Comparison of ENCODE assay signal across 7 cellular contexts in the genomic region with DNA sequence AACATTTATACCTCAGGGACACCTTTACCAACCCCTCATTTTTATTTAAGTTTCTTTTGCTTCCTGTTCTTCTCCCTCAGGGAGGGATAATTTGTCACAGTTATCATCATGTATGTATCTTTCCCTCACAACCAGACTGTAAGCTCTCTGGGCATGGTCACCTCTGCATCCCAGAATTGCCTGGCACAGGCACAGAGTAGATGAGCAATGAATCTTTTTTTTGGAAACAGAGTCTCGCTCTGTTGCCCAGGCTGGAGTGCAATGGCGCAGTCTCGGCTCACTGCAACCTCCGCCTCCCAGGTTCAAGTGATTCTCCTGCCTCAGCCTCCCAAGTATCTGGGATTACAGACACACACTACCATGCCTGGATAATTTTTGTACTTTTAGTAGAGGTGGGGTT. TPM values are rescaled to one million over a fixed set of nuclear protein-coding genes. Genes with fewer than 3 reads are reported as not detected.
DNase-seq lines count a peak whose midpoint lies in the region; ATAC-seq and TF ChIP-seq lines count a peak whose summit lies in the region.
"Not testable (repeated sequence)": the region's sequence is repeated elsewhere in the genome, so short reads cannot be mapped to it uniquely, and the experiment has no call there.

No MANE protein-coding gene starts in this region.

- not testable (repeated sequence) for H3K9me3 Mint-ChIP-seq in CD4-positive, alpha-beta T cell; activated CD4-positive, alpha-beta T cell treated with anti-CD3 and anti-CD28 coated beads, Interleukin-2, amount 10 ng/mL, durations not matched to agents 7 days and 5 days; activated naive CD4-positive, alpha-beta T cell treated with anti-CD3 and anti-CD28 coated beads, Interleukin-2, amount 50 U/mL, for 72 hours; glutamatergic neuron (ENCODE audit: unreplicated experiment); stimulated activated memory B cell treated with anti-CD40 and anti-IgM and Interleukin-4, amounts not matched to agents 10 μg/mL and 1 μg/mL and 100 μg/mL, for 72 hours

- not testable (repeated sequence) for H3K4me3 ChIP-seq in dorsolateral prefrontal cortex

- H3K4me3 Mint-ChIP-seq in CD4-positive, alpha-beta T cell; activated CD4-positive, alpha-beta T cell treated with anti-CD3 and anti-CD28 coated beads, Interleukin-2, amount 10 ng/mL, durations not matched to agents 7 days and 5 days; glutamatergic neuron (ENCODE audit: unreplicated experiment); stimulated activated memory B cell treated with anti-CD40 and anti-IgM and Interleukin-4, amounts not matched to agents 10 μg/mL and 1 μg/mL and 100 μg/mL, for 72 hours: not testable (repeated sequence)

- not testable (repeated sequence) for ATAC-seq in CD4-positive, alpha-beta T cell (ENCODE audit: poor library complexity); activated naive CD4-positive, alpha-beta T cell treated with anti-CD3 and anti-CD28 coated beads, Interleukin-2, amount 50 U/mL, for 72 hours; stimulated activated memory B cell treated with anti-CD40 and anti-IgM and Interleukin-4, amounts not matched to agents 10 μg/mL and 1 μg/mL and 100 μg/mL, for 72 hours

- peaks cover 93% of the 10 kb centered on the region for H3K36me3 Mint-ChIP-seq in CD4-positive, alpha-beta T cell (ENCODE audit: low read depth)
- H3K36me3 Mint-ChIP-seq in activated CD4-positive, alpha-beta T cell treated with anti-CD3 and anti-CD28 coated beads, Interleukin-2, amount 10 ng/mL, durations not matched to agents 7 days and 5 days (ENCODE audit: low read depth): peaks cover 45% of the 10 kb centered on the region
- H3K36me3 Mint-ChIP-seq in activated naive CD4-positive, alpha-beta T cell treated with anti-CD3 and anti-CD28 coated beads, Interleukin-2, amount 50 U/mL, for 72 hours: not testable (repeated sequence)
- H3K36me3 Mint-ChIP-seq in glutamatergic neuron (ENCODE audit: unreplicated experiment): peaks cover 10% of the 10 kb centered on the region
- peaks cover 74% of the 10 kb centered on the region for H3K36me3 Mint-ChIP-seq in stimulated activated memory B cell treated with anti-CD40 and anti-IgM and Interleukin-4, amounts not matched to agents 10 μg/mL and 1 μg/mL and 100 μg/mL, for 72 hours

- TF ChIP-seq CTCF in CD4-positive, alpha-beta T cell (IDR thresholded peaks at IDR 0.05); dorsolateral prefrontal cortex (IDR thresholded peaks at IDR 0.05 in 54 of 56, conservative IDR thresholded peaks at IDR 0.05 in 2 of 56; ENCODE audit: low read depth in 1 of 56, partially characterized antibody in 56 of 56); glutamatergic neuron (IDR thresholded peaks at IDR 0.05; ENCODE audit: partially characterized antibody, unreplicated experiment): not testable (repeated sequence)

- CTCF ChIA-PET in CD4-positive, alpha-beta T cell (lab: Charles Lee): interaction anchor here (1.7 kb wide), 1 partner anchor 37 kb away, joined by 4 read pairs; the partner anchor contains the start of gene SAMD4B
- CTCF ChIA-PET in activated CD4-positive, alpha-beta T cell treated with anti-CD3 and anti-CD28 coated beads, Interleukin-2, amount 10 ng/mL, durations not matched to agents 7 days and 5 days (lab: Charles Lee): not testable (repeated sequence)

- DNase-seq in CD4-positive, alpha-beta T cell; activated CD4-positive, alpha-beta T cell treated with anti-CD3 and anti-CD28 coated beads, Interleukin-2, amount 10 ng/mL, durations not matched to agents 7 days and 5 days; activated naive CD4-positive, alpha-beta T cell treated with anti-CD3 and anti-CD28 coated beads, Interleukin-2, amount 50 U/mL, for 72 hours (ENCODE audit: low spot score in 2 of 2); dorsolateral prefrontal cortex; glutamatergic neuron: not testable (repeated sequence)

- H3K9me3 ChIP-seq in CD4-positive, alpha-beta T cell (ENCODE audit: control insufficient read depth, low read length): not testable (repeated sequence)

- not testable (repeated sequence) for H3K27me3 Mint-ChIP-seq in CD4-positive, alpha-beta T cell; activated CD4-positive, alpha-beta T cell treated with anti-CD3 and anti-CD28 coated beads, Interleukin-2, amount 10 ng/mL, durations not matched to agents 7 days and 5 days; glutamatergic neuron (ENCODE audit: unreplicated experiment); stimulated activated memory B cell treated with anti-CD40 and anti-IgM and Interleukin-4, amounts not matched to agents 10 μg/mL and 1 μg/mL and 100 μg/mL, for 72 hours

- not testable (repeated sequence) for H3K27me3 ChIP-seq in CD4-positive, alpha-beta T cell (ENCODE audit: control insufficient read depth, insufficient read depth, low read length); dorsolateral prefrontal cortex

- POLR2A ChIA-PET in CD4-positive, alpha-beta T cell (lab: Charles Lee); activated CD4-positive, alpha-beta T cell treated with anti-CD3 and anti-CD28 coated beads, Interleukin-2, amount 10 ng/mL, durations not matched to agents 7 days and 5 days (lab: Charles Lee): not testable (repeated sequence)

- peak overlapping the region; percentile 47 for H3K27ac Mint-ChIP-seq in CD4-positive, alpha-beta T cell
- H3K27ac Mint-ChIP-seq in activated CD4-positive, alpha-beta T cell treated with anti-CD3 and anti-CD28 coated beads, Interleukin-2, amount 10 ng/mL, durations not matched to agents 7 days and 5 days: peak overlapping the region; percentile 67
- peak overlapping the region; percentile 7 to 50 for H3K27ac Mint-ChIP-seq in activated naive CD4-positive, alpha-beta T cell treated with anti-CD3 and anti-CD28 coated beads, Interleukin-2, amount 50 U/mL, for 72 hours
- peak overlapping the region; percentile 14 for H3K27ac Mint-ChIP-seq in glutamatergic neuron (ENCODE audit: unreplicated experiment)
- H3K27ac Mint-ChIP-seq in stimulated activated memory B cell treated with anti-CD40 and anti-IgM and Interleukin-4, amounts not matched to agents 10 μg/mL and 1 μg/mL and 100 μg/mL, for 72 hours: peak overlapping the region; percentile 30

- intact Hi-C loops in CD4-positive, alpha-beta T cell (cut with DNase I, micrococcal nuclease); dorsolateral prefrontal cortex (cut with DNase I): not testable (repeated sequence)

- H3K27ac ChIP-seq in CD4-positive, alpha-beta T cell (ENCODE audit: low read depth, low read length): not testable (repeated sequence)
- H3K27ac ChIP-seq in dorsolateral prefrontal cortex: peak overlapping the region in 56 of 59 donors; percentile 12 to 98 (median 75)
- H3K27ac ChIP-seq in temporal lobe (ENCODE audit: low read depth, low read length): peak overlapping the region; percentile 60

- not testable (repeated sequence) for H3K4me1 Mint-ChIP-seq in CD4-positive, alpha-beta T cell (ENCODE audit: low read depth); activated CD4-positive, alpha-beta T cell treated with anti-CD3 and anti-CD28 coated beads, Interleukin-2, amount 10 ng/mL, durations not matched to agents 7 days and 5 days; glutamatergic neuron (ENCODE audit: low read depth, unreplicated experiment); stimulated activated memory B cell treated with anti-CD40 and anti-IgM and Interleukin-4, amounts not matched to agents 10 μg/mL and 1 μg/mL and 100 μg/mL, for 72 hours

RNA-seq across cellular contexts. Expression of gene PAF1, which starts 11.5 kb away (rescaled TPM):
- total RNA-seq in CD4-positive, alpha-beta T cell: 100 to 1,000 TPM in 1 of 2 experiments, 10 to 100 TPM in 1; 99.6 to 101 TPM
- 10 to 100 TPM; 43.8 to 44.5 TPM for total RNA-seq in activated CD4-positive, alpha-beta T cell treated with anti-CD3 and anti-CD28 coated beads, Interleukin-2, amount 10 ng/mL, durations not matched to agents 7 days and 5 days
- 10 to 100 TPM; 42.2 to 58.2 TPM for total RNA-seq in activated naive CD4-positive, alpha-beta T cell treated with anti-CD3 and anti-CD28 coated beads, Interleukin-2, amount 50 U/mL, for 72 hours
- 10 to 100 TPM; 33.5 to 65.7 (median 46.2) TPM for total RNA-seq in dorsolateral prefrontal cortex
- 36.2 TPM for total RNA-seq in glutamatergic neuron (ENCODE audit: unreplicated experiment)
- 21.6 TPM for total RNA-seq in temporal lobe

RNA-seq across cellular contexts. Expression of gene MED29, which starts 11.8 kb away (rescaled TPM):
- total RNA-seq in CD4-positive, alpha-beta T cell: 10 to 100 TPM; 45.0 to 46.1 TPM
- 10 to 100 TPM; 34.9 to 40.1 TPM for total RNA-seq in activated CD4-positive, alpha-beta T cell treated with anti-CD3 and anti-CD28 coated beads, Interleukin-2, amount 10 ng/mL, durations not matched to agents 7 days and 5 days
- total RNA-seq in activated naive CD4-positive, alpha-beta T cell treated with anti-CD3 and anti-CD28 coated beads, Interleukin-2, amount 50 U/mL, for 72 hours: 10 to 100 TPM; 22.2 to 23.6 TPM
- total RNA-seq in dorsolateral prefrontal cortex (10 to 100 TPM; 41.8 to 99.7 (median 69.9) TPM), glutamatergic neuron (ENCODE audit: unreplicated experiment) (30.1 TPM), temporal lobe (16.2 TPM)

RNA-seq across cellular contexts. Expression of gene ZFP36, which starts 27.3 kb away (rescaled TPM):
- 1,000 to 10,000 TPM; 1,278 to 1,362 TPM for total RNA-seq in CD4-positive, alpha-beta T cell
- total RNA-seq in activated CD4-positive, alpha-beta T cell treated with anti-CD3 and anti-CD28 coated beads, Interleukin-2, amount 10 ng/mL, durations not matched to agents 7 days and 5 days: 10 to 100 TPM; 92.5 to 93.4 TPM
- total RNA-seq in activated naive CD4-positive, alpha-beta T cell treated with anti-CD3 and anti-CD28 coated beads, Interleukin-2, amount 50 U/mL, for 72 hours: 100 to 1,000 TPM in 1 of 2 donors, 10 to 100 TPM in 1; 59.7 to 183 TPM
- total RNA-seq in dorsolateral prefrontal cortex: 100 to 1,000 TPM in 17 of 120 experiments, 10 to 100 TPM in 99, 1 to 10 TPM in 4; 7.0 to 246 (median 38.2) TPM
- total RNA-seq in glutamatergic neuron (ENCODE audit: unreplicated experiment): 3.1 TPM
- total RNA-seq in temporal lobe: 2.0 TPM

RNA-seq across cellular contexts. Expression of gene PLEKHG2, which starts 33.1 kb away (rescaled TPM):
- total RNA-seq in CD4-positive, alpha-beta T cell: 10 to 100 TPM; 80.6 to 81.4 TPM
- total RNA-seq in activated CD4-positive, alpha-beta T cell treated with anti-CD3 and anti-CD28 coated beads, Interleukin-2, amount 10 ng/mL, durations not matched to agents 7 days and 5 days: 10 to 100 TPM; 74.4 to 77.9 TPM
- 10 to 100 TPM; 52.4 to 55.6 TPM for total RNA-seq in activated naive CD4-positive, alpha-beta T cell treated with anti-CD3 and anti-CD28 coated beads, Interleukin-2, amount 50 U/mL, for 72 hours
- total RNA-seq in dorsolateral prefrontal cortex: 10 to 100 TPM in 50 of 120 experiments, 1 to 10 TPM in 70; 2.1 to 25.5 (median 9.2) TPM
- total RNA-seq in glutamatergic neuron (ENCODE audit: unreplicated experiment): 205 TPM
- total RNA-seq in temporal lobe: 20.2 TPM

RNA-seq across cellular contexts. Expression of gene SAMD4B, which starts 37.1 kb away (rescaled TPM):
- 10 to 100 TPM; 65.0 to 66.9 TPM for total RNA-seq in CD4-positive, alpha-beta T cell
- total RNA-seq in activated CD4-positive, alpha-beta T cell treated with anti-CD3 and anti-CD28 coated beads, Interleukin-2, amount 10 ng/mL, durations not matched to agents 7 days and 5 days: 10 to 100 TPM; 40.2 to 45.6 TPM
- 10 to 100 TPM; 42.1 to 56.1 TPM for total RNA-seq in activated naive CD4-positive, alpha-beta T cell treated with anti-CD3 and anti-CD28 coated beads, Interleukin-2, amount 50 U/mL, for 72 hours
- total RNA-seq in dorsolateral prefrontal cortex (100 to 1,000 TPM; 107 to 294 (median 153) TPM), glutamatergic neuron (ENCODE audit: unreplicated experiment) (119 TPM), temporal lobe (20.9 TPM)

Comparison
In these comparisons a context has a peak if more than half of its experiments do, and no peak if none do; other contexts are left out.
1. H3K27ac Mint-ChIP-seq: peak in every context shown above with its lines; median percentile 67 in activated CD4-positive, alpha-beta T cell treated with anti-CD3 and anti-CD28 coated beads, Interleukin-2, amount 10 ng/mL, durations not matched to agents 7 days and 5 days; 47 in CD4-positive, alpha-beta T cell; 30 in stimulated activated memory B cell treated with anti-CD40 and anti-IgM and Interleukin-4, amounts not matched to agents 10 μg/mL and 1 μg/mL and 100 μg/mL, for 72 hours; 28 in activated naive CD4-positive, alpha-beta T cell treated with anti-CD3 and anti-CD28 coated beads, Interleukin-2, amount 50 U/mL, for 72 hours; 14 in glutamatergic neuron.
2. RNA of gene ZFP36, which starts 27.3 kb away (total RNA-seq): 1,278 to 1,362 TPM in CD4-positive, alpha-beta T cell; 59.7 to 183 TPM in activated naive CD4-positive, alpha-beta T cell treated with anti-CD3 and anti-CD28 coated beads, Interleukin-2, amount 50 U/mL, for 72 hours, 92.5 to 93.4 TPM in activated CD4-positive, alpha-beta T cell treated with anti-CD3 and anti-CD28 coated beads, Interleukin-2, amount 10 ng/mL, durations not matched to agents 7 days and 5 days, 7.0 to 246 TPM in dorsolateral prefrontal cortex, 3.1 TPM in glutamatergic neuron (single experiment) and 2.0 TPM in temporal lobe (single experiment); every median in the first group is over 4 times any median in the second.